ENCODE assay signal across 12 cellular contexts in genomic region chr2:176079285-176079830, GRCh38. TPM values are rescaled to one million over a fixed set of nuclear protein-coding genes. Genes with fewer than 3 reads are reported as not detected.
DNase-seq lines count a peak whose midpoint lies in the region; ATAC-seq lines count a peak whose summit lies in the region.
"Had no signal": no experiment of that assay in that cellular context is flagged by ENCODE, and none has a peak within 500 bp of the region (broad histone marks: within the 10 kb centered on the region; RNA-seq: fewer than 3 reads in every experiment).

No MANE protein-coding gene starts in this region.

- no peaks in the 10 kb centered on the region for H3K79me2 ChIP-seq in GM23248 (ENCODE audit: insufficient read depth)

- H3K36me3 ChIP-seq in BLaER1 treated with 17β-estradiol and CSF1 and Interleukin-3, amounts not matched to agents 10 nM and 100 nM = peaks cover 0 to 4% (median 0%) of the 10 kb centered on the region in 11 experiments; a peak in 1 of 22 replicates
- no peaks in the 10 kb centered on the region for H3K36me3 ChIP-seq in GM23248 (ENCODE audit: low read depth)
- H3K36me3 ChIP-seq in effector memory CD4-positive, alpha-beta T cell (ENCODE audit: control insufficient read depth, insufficient read depth, low read length) = no peaks in the 10 kb centered on the region

- H3K27ac ChIP-seq in BLaER1 treated with 17β-estradiol and CSF1 and Interleukin-3, amounts not matched to agents 10 nM and 100 nM = no peak overlapping the region
- no peak overlapping the region for H3K27ac ChIP-seq in GM23248
- no peak overlapping the region for H3K27ac ChIP-seq in effector memory CD4-positive, alpha-beta T cell (ENCODE audit: insufficient read depth, low read length, poor library complexity, severe bottlenecking)

- peak overlapping the region in 10 of 11 experiments; percentile 10 to 87 (median 46); a peak in 17 of 22 replicates for H3K4me2 ChIP-seq in BLaER1 treated with 17β-estradiol and CSF1 and Interleukin-3, amounts not matched to agents 10 nM and 100 nM
- H3K4me2 ChIP-seq in GM23248 (ENCODE audit: unreplicated experiment) = peak overlapping the region; percentile 70

- in situ Hi-C loops in GM23248 (cut with MboI) = loop anchor here (5.0 to 10.0 kb wide), 2 partner anchors 392 to 715 kb away; no protein-coding TSS in a partner anchor

- H3K9me3 ChIP-seq in BLaER1 treated with 17β-estradiol and CSF1 and Interleukin-3, amounts not matched to agents 10 nM and 100 nM (replicated peaks in 1 of 11) = peaks cover 50 to 75% (median 59%) of the 10 kb centered on the region in 11 experiments
- no peaks in the 10 kb centered on the region for H3K9me3 ChIP-seq in GM23248 (ENCODE audit: low read depth)
- H3K9me3 ChIP-seq in effector memory CD4-positive, alpha-beta T cell (ENCODE audit: control insufficient read depth, low read length) = peaks cover 20% of the 10 kb centered on the region

- peak overlapping the region; percentile 70 for H3K27ac Mint-ChIP-seq in activated CD8-positive, alpha-beta T cell treated with anti-CD3 and anti-CD28 coated beads, Interleukin-2, amount 10 ng/mL, durations not matched to agents 7 days and 5 days
- H3K27ac Mint-ChIP-seq in naive B cell = peak overlapping the region in 5 of 6 donors; percentile 77 to 98 (median 88)

- H3K36me3 Mint-ChIP-seq in activated CD8-positive, alpha-beta T cell treated with anti-CD3 and anti-CD28 coated beads, Interleukin-2, amount 10 ng/mL, durations not matched to agents 7 days and 5 days (ENCODE audit: low read depth) = peaks cover 21% of the 10 kb centered on the region
- H3K36me3 Mint-ChIP-seq in naive B cell = peaks cover 11 to 20% of the 10 kb centered on the region in 2 donors

- CTCF ChIA-PET in activated CD8-positive, alpha-beta T cell treated with anti-CD3 and anti-CD28 coated beads, Interleukin-2, amount 10 ng/mL, durations not matched to agents 7 days and 5 days (lab: Charles Lee) = interaction anchor here (0.8 kb wide), 1 partner anchor 389 kb away, joined by 4 read pairs; no protein-coding TSS in a partner anchor

- WGBS in GM23248 (ENCODE audit: low coverage in 1 of 2, low lambda C conversion rate in 2 of 2, missing lambda C conversion rate in 2 of 2), 2 experiments = 11 to 16% methylated on average over 29 to 30 of the region's 30 CpGs

- peak overlapping the region in 9 of 10 experiments; percentile 1 to 46 (median 23); a peak in 8 of 20 replicates for H3K4me3 ChIP-seq in BLaER1 treated with 17β-estradiol and CSF1 and Interleukin-3, amounts not matched to agents 10 nM and 100 nM
- H3K4me3 ChIP-seq in GM23248 = peak overlapping the region; percentile 63
- no peak overlapping the region for H3K4me3 ChIP-seq in effector memory CD4-positive, alpha-beta T cell (ENCODE audit: insufficient read depth, low read depth, low read length, poor library complexity, severe bottlenecking)
- H3K4me3 ChIP-seq: GM12878 had no signal

- peaks cover 12% of the 10 kb centered on the region for H3K4me1 Mint-ChIP-seq in activated CD8-positive, alpha-beta T cell treated with anti-CD3 and anti-CD28 coated beads, Interleukin-2, amount 10 ng/mL, durations not matched to agents 7 days and 5 days (ENCODE audit: low read depth)
- H3K4me1 Mint-ChIP-seq in naive B cell = peaks cover 7 to 14% (median 8%) of the 10 kb centered on the region in 3 donors

- peaks cover 76% of the 10 kb centered on the region for H3K27me3 Mint-ChIP-seq in activated CD8-positive, alpha-beta T cell treated with anti-CD3 and anti-CD28 coated beads, Interleukin-2, amount 10 ng/mL, durations not matched to agents 7 days and 5 days (ENCODE audit: low read depth)
- H3K27me3 Mint-ChIP-seq in naive B cell = peaks cover 66 to 72% (median 66%) of the 10 kb centered on the region in 3 donors

- H3K27me3 ChIP-seq in BLaER1 treated with 17β-estradiol and CSF1 and Interleukin-3, amounts not matched to agents 10 nM and 100 nM = peaks cover 99 to 100% (median 100%) of the 10 kb centered on the region in 11 experiments
- H3K27me3 ChIP-seq in GM23248 (replicated peaks; ENCODE audit: insufficient read depth) = peaks cover 91% of the 10 kb centered on the region
- peaks cover 79% of the 10 kb centered on the region for H3K27me3 ChIP-seq in effector memory CD4-positive, alpha-beta T cell (replicated peaks; ENCODE audit: control insufficient read depth, insufficient read depth, low read length, poor library complexity, severe bottlenecking)

- DNase-seq in GM23248 = no peak
- no peak for DNase-seq in activated CD8-positive, alpha-beta T cell treated with anti-CD3 and anti-CD28 coated beads, Interleukin-2, amount 10 ng/mL, durations not matched to agents 7 days and 5 days
- DNase-seq in naive B cell = no peak
- no peak for DNase-seq in A172 (ENCODE audit: low spot score)
- no peak for DNase-seq in effector memory CD4-positive, alpha-beta T cell
- no peak for DNase-seq in glomerular visceral epithelial cell (ENCODE audit: extremely low spot score)
- DNase-seq: activated CD4-positive, alpha-beta T cell treated with anti-CD3 and anti-CD28 coated beads, Interleukin-2, amount 50 U/mL, for 48 hours; NCI-H446 treated with DMSO at 0.1 percent for 48 hours had no signal

- ATAC-seq in activated CD8-positive, alpha-beta T cell treated with anti-CD3 and anti-CD28 coated beads, Interleukin-2, amount 10 ng/mL, durations not matched to agents 7 days and 5 days = no peak
- ATAC-seq in naive B cell (ENCODE audit: low read depth in 2 of 2) (no peak), HG03159 (IDR thresholded peaks at IDR 0.05; ENCODE audit: unreplicated experiment) (no peak)
- ATAC-seq: GM12878 had no signal

- peaks cover 7% of the 10 kb centered on the region for H3K9me3 Mint-ChIP-seq in activated CD8-positive, alpha-beta T cell treated with anti-CD3 and anti-CD28 coated beads, Interleukin-2, amount 10 ng/mL, durations not matched to agents 7 days and 5 days (ENCODE audit: insufficient read depth)
- peaks cover 5 to 60% (median 30%) of the 10 kb centered on the region in 7 donors for H3K9me3 Mint-ChIP-seq in naive B cell

- H3K4me1 ChIP-seq in BLaER1 treated with 17β-estradiol and CSF1 and Interleukin-3, amounts not matched to agents 10 nM and 100 nM = peaks cover 0 to 9% (median 3%) of the 10 kb centered on the region in 10 experiments; a peak in 7 of 20 replicates
- no peaks in the 10 kb centered on the region for H3K4me1 ChIP-seq in GM23248 (ENCODE audit: insufficient read depth)
- H3K4me1 ChIP-seq in effector memory CD4-positive, alpha-beta T cell (ENCODE audit: control insufficient read depth, insufficient read depth, low read length, poor library complexity, severe bottlenecking) = peaks cover 5% of the 10 kb centered on the region

- no peaks in the 10 kb centered on the region for H3F3A ChIP-seq in GM23248 (ENCODE audit: insufficient read depth)

- peak overlapping the region; percentile 54 for H3K4me3 Mint-ChIP-seq in activated CD8-positive, alpha-beta T cell treated with anti-CD3 and anti-CD28 coated beads, Interleukin-2, amount 10 ng/mL, durations not matched to agents 7 days and 5 days
- H3K4me3 Mint-ChIP-seq in naive B cell = peak overlapping the region; percentile 59 to 83 (median 69)

- POLR2A ChIA-PET in activated CD8-positive, alpha-beta T cell treated with anti-CD3 and anti-CD28 coated beads, Interleukin-2, amount 10 ng/mL, durations not matched to agents 7 days and 5 days (lab: Charles Lee) = no interaction called here

- peaks cover 0 to 57% (median 30%) of the 10 kb centered on the region in 11 experiments; a peak in 16 of 22 replicates for H4K20me1 ChIP-seq in BLaER1 treated with 17β-estradiol and CSF1 and Interleukin-3, amounts not matched to agents 10 nM and 100 nM
- H4K20me1 ChIP-seq in GM23248 (ENCODE audit: insufficient read depth) = no peaks in the 10 kb centered on the region

- no peak overlapping the region for H3K9ac ChIP-seq in BLaER1 treated with 17β-estradiol and CSF1 and Interleukin-3, amounts not matched to agents 10 nM and 100 nM
- no peak overlapping the region for H3K9ac ChIP-seq in GM23248

- H2AFZ ChIP-seq in GM23248 = peak overlapping the region; percentile 61

- H3K9me2 ChIP-seq in GM23248 (ENCODE audit: insufficient read depth) = no peaks in the 10 kb centered on the region

RNA-seq across cellular contexts. Expression of gene EVX2, which starts 4.4 kb away (rescaled TPM):
- not detected in 2 replicates for total RNA-seq in GM23248 (2014; rRNA removed; shearing (Covaris generic))
- polyA plus RNA-seq in GM23248 (2016; fragmentation: Nextera tagmentation; extraction: Ambion mirVana) = not detected in 2 replicates
- total RNA-seq in activated CD8-positive, alpha-beta T cell treated with anti-CD3 and anti-CD28 coated beads, Interleukin-2, amount 10 ng/mL, durations not matched to agents 7 days and 5 days = not detected
- not detected for polyA plus RNA-seq in naive B cell (ENCODE audit: low read depth in 6 of 6)
- total RNA-seq in A172 (2014; rRNA removed; shearing (Covaris generic)) = not detected in 2 replicates
- total RNA-seq: GM12878 had no signal
- polyA plus RNA-seq: esophagus, GM12878 had no signal

RNA-seq across cellular contexts. Expression of gene HOXD13, which starts 13.2 kb away (rescaled TPM):
- total RNA-seq in GM23248 (2014; rRNA removed; shearing (Covaris generic)) = 1.0 and 3.8 TPM in 2 replicates
- polyA plus RNA-seq in GM23248 (2016; fragmentation: Nextera tagmentation; extraction: Ambion mirVana) = 1.9 and 2.4 TPM in 2 replicates
- total RNA-seq in activated CD8-positive, alpha-beta T cell treated with anti-CD3 and anti-CD28 coated beads, Interleukin-2, amount 10 ng/mL, durations not matched to agents 7 days and 5 days = not detected
- polyA plus RNA-seq in naive B cell (ENCODE audit: low read depth in 6 of 6) = not detected
- 4.2 and 5.2 TPM in 2 replicates for total RNA-seq in A172 (2014; rRNA removed; shearing (Covaris generic))
- total RNA-seq: GM12878 had no signal
- polyA plus RNA-seq: esophagus, GM12878 had no signal

RNA-seq across cellular contexts. Expression of gene HOXD12, which starts 20.2 kb away (rescaled TPM):
- 0.22 TPM in 1 of 2 replicates, not detected in the other for total RNA-seq in GM23248 (2014; rRNA removed; shearing (Covaris generic))
- polyA plus RNA-seq in GM23248 (2016; fragmentation: Nextera tagmentation; extraction: Ambion mirVana) (0.14 and 0.19 TPM in 2 replicates), naive B cell (ENCODE audit: low read depth in 6 of 6) (not detected)
- not detected for total RNA-seq in activated CD8-positive, alpha-beta T cell treated with anti-CD3 and anti-CD28 coated beads, Interleukin-2, amount 10 ng/mL, durations not matched to agents 7 days and 5 days
- not detected in 2 replicates for total RNA-seq in A172 (2014; rRNA removed; shearing (Covaris generic))
- total RNA-seq: GM12878 had no signal
- polyA plus RNA-seq: esophagus, GM12878 had no signal

RNA-seq across cellular contexts. Expression of gene HOXD11, which starts 27.7 kb away (rescaled TPM):
- total RNA-seq in GM23248 (2014; rRNA removed; shearing (Covaris generic)) = 28.4 and 31.6 TPM in 2 replicates
- polyA plus RNA-seq in GM23248 (2016; fragmentation: Nextera tagmentation; extraction: Ambion mirVana) (27.7 and 30.0 TPM in 2 replicates), naive B cell (ENCODE audit: low read depth in 6 of 6) (not detected)
- total RNA-seq in activated CD8-positive, alpha-beta T cell treated with anti-CD3 and anti-CD28 coated beads, Interleukin-2, amount 10 ng/mL, durations not matched to agents 7 days and 5 days = not detected
- total RNA-seq in A172 (2014; rRNA removed; shearing (Covaris generic)) = 17.3 and 23.9 TPM in 2 replicates
- total RNA-seq: GM12878 had no signal
- polyA plus RNA-seq: GM12878 had no signal

RNA-seq across cellular contexts. Expression of gene HOXD10, which starts 37.2 kb away (rescaled TPM):
- total RNA-seq in GM23248 (2014; rRNA removed; shearing (Covaris generic)) = 17.2 and 23.5 TPM in 2 replicates
- 10.9 and 16.0 TPM in 2 replicates for polyA plus RNA-seq in GM23248 (2016; fragmentation: Nextera tagmentation; extraction: Ambion mirVana)
- total RNA-seq in activated CD8-positive, alpha-beta T cell treated with anti-CD3 and anti-CD28 coated beads, Interleukin-2, amount 10 ng/mL, durations not matched to agents 7 days and 5 days = not detected
- not detected for polyA plus RNA-seq in naive B cell (ENCODE audit: low read depth in 6 of 6)
- total RNA-seq in A172 (2014; rRNA removed; shearing (Covaris generic)) = 18.1 and 21.7 TPM in 2 replicates
- total RNA-seq: GM12878 had no signal
- polyA plus RNA-seq: GM12878 had no signal
